ENCODE assay signal across 9 cellular contexts in genomic region chr7:99036531-99037175, GRCh38.
DNase-seq lines count a peak whose midpoint lies in the region; ATAC-seq, FAIRE-seq and TF ChIP-seq lines count a peak whose summit lies in the region.
"Had no signal": no experiment of that assay in that cellular context is flagged by ENCODE, and none has a peak within 500 bp of the region (broad histone marks: within the 10 kb centered on the region; RNA-seq: fewer than 3 reads in every experiment).

No MANE protein-coding gene starts in this region.

- ATAC-seq in GM19023 (IDR thresholded peaks at IDR 0.05; ENCODE audit: unreplicated experiment) (no peak), GM18498 (IDR thresholded peaks at IDR 0.05; ENCODE audit: unreplicated experiment) (no peak)
- no peak for ATAC-seq in activated naive CD8-positive, alpha-beta T cell treated with anti-CD3 and anti-CD28 coated beads, Interleukin-2, amount 50 U/mL, for 24 hours

- H3K27ac Mint-ChIP-seq in activated naive CD8-positive, alpha-beta T cell treated with anti-CD3 and anti-CD28 coated beads, Interleukin-2, amount 50 U/mL, for 24 hours: no peak overlapping the region

- H3K9me3 ChIP-seq in keratinocyte (ENCODE audit: control insufficient read depth, low read depth, low read length): no peaks in the 10 kb centered on the region

- H3K36me3 ChIP-seq in keratinocyte (ENCODE audit: control insufficient read depth in 2 of 2, extremely low read depth in 1 of 2, insufficient read depth in 2 of 2, low read length in 2 of 2): peaks cover 46 to 54% of the 10 kb centered on the region in 2 experiments

- H3K9me1 ChIP-seq in keratinocyte (ENCODE audit: control insufficient read depth, extremely low read depth, insufficient read depth, low read length): no peaks in the 10 kb centered on the region

- no peak overlapping the region for H3K9ac ChIP-seq in keratinocyte (ENCODE audit: control insufficient read depth, extremely low read depth, insufficient read depth, low read length)

- no peaks in the 10 kb centered on the region for H3K9me3 Mint-ChIP-seq in activated naive CD8-positive, alpha-beta T cell treated with anti-CD3 and anti-CD28 coated beads, Interleukin-2, amount 50 U/mL, for 24 hours
- H3K9me3 Mint-ChIP-seq: central memory CD8-positive, alpha-beta T cell had no signal

- CTCF ChIA-PET in HEK293T (lab: Yijun Ruan, JAX): interaction anchor here (0.7 to 1.3 kb wide), 2 partner anchors 56 to 102 kb away, joined by 4 to 9 read pairs; no protein-coding TSS in a partner anchor

- DNase-seq in AG08396 (ENCODE audit: low spot score): peak; percentile 48
- peak; percentile 51 for DNase-seq in HEK293T (ENCODE audit: extremely low spot score)
- DNase-seq in astrocyte of the hippocampus (ENCODE audit: low read depth, low spot score): peak; percentile 68
- no peak for DNase-seq in keratinocyte (ENCODE audit: low read depth, low spot score)
- no peak for DNase-seq in stimulated activated naive CD4-positive, alpha-beta T cell (lab: John Stamatoyannopoulos, UW)
- DNase-seq in activated naive CD8-positive, alpha-beta T cell treated with anti-CD3 and anti-CD28 coated beads, Interleukin-2, amount 50 U/mL, for 24 hours: no peak

- peaks cover 5% of the 10 kb centered on the region for H3K79me2 ChIP-seq in keratinocyte (ENCODE audit: control insufficient read depth, insufficient read depth, low read length)

- H2AFZ ChIP-seq in keratinocyte (ENCODE audit: control insufficient read depth, low read length): no peak overlapping the region

- peak; percentile 23 to 36 (median 34) for TF ChIP-seq CTCF in keratinocyte (optimal IDR thresholded peaks at IDR 0.05 in 1 of 3, IDR thresholded peaks at IDR 0.05 in 1 of 3, conservative IDR thresholded peaks at IDR 0.05 in 1 of 3; ENCODE audit: extremely low read depth in 1 of 3, insufficient read depth in 2 of 3, low read length in 3 of 3)

- dilution Hi-C loops in keratinocyte (cut with MboI; ENCODE audit: extremely low pct_ligation_motif_present, low sequenced_read_pairs): no loop called here

- H3K4me1 Mint-ChIP-seq in activated naive CD8-positive, alpha-beta T cell treated with anti-CD3 and anti-CD28 coated beads, Interleukin-2, amount 50 U/mL, for 24 hours: no peaks in the 10 kb centered on the region
- H3K4me1 Mint-ChIP-seq: central memory CD8-positive, alpha-beta T cell had no signal

- no peaks in the 10 kb centered on the region for H3K27me3 Mint-ChIP-seq in activated naive CD8-positive, alpha-beta T cell treated with anti-CD3 and anti-CD28 coated beads, Interleukin-2, amount 50 U/mL, for 24 hours
- H3K27me3 Mint-ChIP-seq: central memory CD8-positive, alpha-beta T cell had no signal

- no peak overlapping the region for H3K4me2 ChIP-seq in keratinocyte (ENCODE audit: control insufficient read depth, extremely low read depth, insufficient read depth, low read depth, low read length)

- no peak overlapping the region for H3K4me3 Mint-ChIP-seq in activated naive CD8-positive, alpha-beta T cell treated with anti-CD3 and anti-CD28 coated beads, Interleukin-2, amount 50 U/mL, for 24 hours
- H3K4me3 Mint-ChIP-seq: central memory CD8-positive, alpha-beta T cell had no signal

- peaks cover 41% of the 10 kb centered on the region for H3K36me3 Mint-ChIP-seq in activated naive CD8-positive, alpha-beta T cell treated with anti-CD3 and anti-CD28 coated beads, Interleukin-2, amount 50 U/mL, for 24 hours (ENCODE audit: low read depth)

- no peak overlapping the region for H3K27ac ChIP-seq in keratinocyte (ENCODE audit: control insufficient read depth, insufficient read depth, low read length)

- POLR2A ChIA-PET in HEK293T (lab: Yijun Ruan, JAX): no interaction called here

- no peaks in the 10 kb centered on the region for H3K27me3 ChIP-seq in keratinocyte (ENCODE audit: control insufficient read depth, extremely low read depth, insufficient read depth, low read length)

- H3K4me3 ChIP-seq in keratinocyte (ENCODE audit: control insufficient read depth in 2 of 3, extremely low read depth in 1 of 3, insufficient read depth in 2 of 3, low read depth in 1 of 3, low read length in 3 of 3): no peak overlapping the region

- H4K20me1 ChIP-seq in keratinocyte (ENCODE audit: control insufficient read depth, extremely low read depth, insufficient read depth, low read length): no peaks in the 10 kb centered on the region

- no peaks in the 10 kb centered on the region for H3K4me1 ChIP-seq in keratinocyte (ENCODE audit: control insufficient read depth, extremely low read depth, insufficient read depth, low read length)

- no peak for FAIRE-seq in keratinocyte (lab: Jason Lieb, UNC)

TF ChIP-seq in HEK293T, 16 proteins besides CTCF, POLR2A, EP300 and RAD21:
- TF ChIP-seq FOXA1 (IDR thresholded peaks at IDR 0.05): no peak
- TF ChIP-seq BHLHE40 (IDR thresholded peaks at IDR 0.05; ENCODE audit: borderline replicate concordance): no peak
- TF ChIP-seq TARDBP (IDR thresholded peaks at IDR 0.05): no peak
- TF ChIP-seq SP1 (IDR thresholded peaks at IDR 0.05): no peak
- no peak for TF ChIP-seq ZNF384 (IDR thresholded peaks at IDR 0.05)
- no peak for TF ChIP-seq CTBP1 (IDR thresholded peaks at IDR 0.05; ENCODE audit: borderline replicate concordance)
- TF ChIP-seq ARNT (IDR thresholded peaks at IDR 0.05): no peak
- TF ChIP-seq LEF1 (IDR thresholded peaks at IDR 0.05; ENCODE audit: borderline replicate concordance): no peak
- no peak for TF ChIP-seq L3MBTL2 (conservative IDR thresholded peaks at IDR 0.05)
- no peak for TF ChIP-seq SUZ12 (IDR thresholded peaks at IDR 0.05)
- no peak for TF ChIP-seq FOXK2 (IDR thresholded peaks at IDR 0.05)
- no peak for TF ChIP-seq ELF4 (IDR thresholded peaks at IDR 0.05)
- no peak for TF ChIP-seq NFRKB (IDR thresholded peaks at IDR 0.05)
- no peak for TF ChIP-seq FOXM1 (IDR thresholded peaks at IDR 0.05; ENCODE audit: borderline replicate concordance)
- no peak for TF ChIP-seq HDGF (IDR thresholded peaks at IDR 0.05; ENCODE audit: borderline replicate concordance)
- TF ChIP-seq PKNOX1 (IDR thresholded peaks at IDR 0.05): no peak

Comparison
In these comparisons a context has a peak if more than half of its experiments do, and no peak if none do; other contexts are left out.
1. DNase-seq: peak in AG08396 (single experiment), HEK293T (single experiment) and astrocyte of the hippocampus (single experiment); none in keratinocyte (single experiment), stimulated activated naive CD4-positive, alpha-beta T cell (0 of 6) and activated naive CD8-positive, alpha-beta T cell treated with anti-CD3 and anti-CD28 coated beads, Interleukin-2, amount 50 U/mL, for 24 hours (single experiment).